25 cellular contexts compared by ENCODE assay signal in genomic region chr3:46660003-46660402, GRCh38. TPM values are rescaled to one million over a fixed set of nuclear protein-coding genes. Genes with fewer than 3 reads are reported as not detected.
DNase-seq lines count a peak whose midpoint lies in the region; ATAC-seq and TF ChIP-seq lines count a peak whose summit lies in the region.
"Had no signal": no experiment of that assay in that cellular context is flagged by ENCODE, and none has a peak within 500 bp of the region (broad histone marks: within the 10 kb centered on the region; RNA-seq: fewer than 3 reads in every experiment).

No MANE protein-coding gene starts in this region.

- H3K27me3 ChIP-seq in right atrium auricular region (no peaks in the 10 kb centered on the region), heart left ventricle (no peaks in the 10 kb centered on the region), adipocyte (replicated peaks; ENCODE audit: control insufficient read depth, insufficient read depth, low read length) (peaks cover 15% of the 10 kb centered on the region)
- H3K27me3 ChIP-seq: foreskin keratinocyte had no signal

- TF ChIP-seq POLR2A in heart left ventricle (IDR thresholded peaks at IDR 0.05), result no peak

- no peak overlapping the region for H3K4me3 ChIP-seq in right atrium auricular region
- H3K4me3 ChIP-seq in heart left ventricle, result no peak overlapping the region
- H3K4me3 ChIP-seq in adipocyte (ENCODE audit: low read length), result no peak overlapping the region
- H3K4me3 ChIP-seq: sigmoid colon, thoracic aorta had no signal

- peak; percentile 34 for DNase-seq in right atrium auricular region (ENCODE audit: low spot score)
- DNase-seq in heart left ventricle, result no peak
- DNase-seq in adipocyte (ENCODE audit: low read depth), result peak; percentile 9
- peak; percentile 42 for DNase-seq in kidney tubule cell (ENCODE audit: low spot score)
- no peak for DNase-seq in NCI-H526 treated with DMSO at 0.1 percent for 48 hours (lab: John Stamatoyannopoulos, UW)
- no peak for DNase-seq in NCI-H1105 treated with DMSO at 0.1 percent for 48 hours (lab: John Stamatoyannopoulos, UW)
- DNase-seq: activated naive CD4-positive, alpha-beta T cell; DMS53; kidney glomerular epithelial cell; naive thymus-derived CD8-positive, alpha-beta T cell; NCI-H1092 treated with DMSO at 0.1 percent for 48 hours; NCI-H748 treated with DMSO at 0.1 percent for 48 hours; stimulated activated naive B cell treated with anti-CD40 and anti-IgM and Interleukin-4, amounts not matched to agents 10 μg/mL and 1 μg/mL and 100 μg/mL, for 72 hours; T-helper 17 cell had no signal

- ATAC-seq in heart left ventricle (no peak), HG03460 (IDR thresholded peaks at IDR 0.05; ENCODE audit: unreplicated experiment) (no peak), GM19035 (IDR thresholded peaks at IDR 0.05; ENCODE audit: unreplicated experiment) (no peak)
- ATAC-seq: naive thymus-derived CD8-positive, alpha-beta T cell; T-helper 17 cell had no signal

- H3K9me3 ChIP-seq in right atrium auricular region, result no peaks in the 10 kb centered on the region
- no peaks in the 10 kb centered on the region for H3K9me3 ChIP-seq in heart left ventricle
- no peaks in the 10 kb centered on the region for H3K9me3 ChIP-seq in adipocyte (ENCODE audit: control insufficient read depth, low read length)
- H3K9me3 ChIP-seq: sigmoid colon, thoracic aorta had no signal

- H3K36me3 ChIP-seq in right atrium auricular region (no peaks in the 10 kb centered on the region), heart left ventricle (no peaks in the 10 kb centered on the region), adipocyte (ENCODE audit: control insufficient read depth, insufficient read depth, low read length, severe bottlenecking) (no peaks in the 10 kb centered on the region)
- H3K36me3 ChIP-seq: sigmoid colon, thoracic aorta had no signal

- no peak overlapping the region for H3K9ac ChIP-seq in adipocyte (ENCODE audit: low read length)

- H3K4me1 ChIP-seq in right atrium auricular region (peaks cover 0 to 32% of the 10 kb centered on the region in 2 donors), heart left ventricle (peaks cover 0 to 50% (median 28%) of the 10 kb centered on the region in 12 donors), adipocyte (ENCODE audit: control insufficient read depth, insufficient read depth, low read length) (peaks cover 45% of the 10 kb centered on the region)

- WGBS in heart left ventricle, 4 donors, result 53 to 84% (median 83%) methylated on average over 2 to 6 of the region's 6 CpGs

- TF ChIP-seq CTCF in right atrium auricular region (IDR thresholded peaks at IDR 0.05), result no peak
- TF ChIP-seq CTCF in heart left ventricle (IDR thresholded peaks at IDR 0.05), result no peak

- intact Hi-C loops in heart left ventricle (cut with DNase I), result loop anchor here in 1 of 10 donors (5.0 to 10.0 kb wide), 2 partner anchors 95 to 232 kb away; partner anchors contain the start of gene LRRC2

- H3K27ac ChIP-seq in right atrium auricular region, result no peak overlapping the region
- H3K27ac ChIP-seq in heart left ventricle, result peak overlapping the region in 1 of 12 donors; percentile 90
- H3K27ac ChIP-seq: epithelial cell of prostate, foreskin keratinocyte, sigmoid colon, thoracic aorta had no signal

RNA-seq across cellular contexts. Expression of gene ALS2CL, which starts 33.5 kb away (rescaled TPM):
- 10 to 100 TPM in 1 of 2 donors, 1 to 10 TPM in 1; 8.3 to 12.5 TPM for total RNA-seq in right atrium auricular region
- total RNA-seq in heart left ventricle, result 10 to 100 TPM; 11.8 to 40.7 (median 25.4) TPM
- polyA plus RNA-seq in heart left ventricle, result 10 to 100 TPM; 12.4 to 37.1 TPM

RNA-seq across cellular contexts. Expression of gene TMIE, which starts 41.2 kb away (rescaled TPM):
- total RNA-seq in right atrium auricular region (not detected), heart left ventricle (under 1 TPM in 8 of 9 donors, not detected in 1; 0.47 to 0.95 (median 0.61) TPM)
- under 1 TPM; 0.46 to 0.69 TPM for polyA plus RNA-seq in heart left ventricle
- total RNA-seq: foreskin keratinocyte, LHCN-M2, thoracic aorta had no signal
- polyA plus RNA-seq: foreskin keratinocyte had no signal

RNA-seq across cellular contexts. Expression of gene FAM240A, which starts 47.7 kb away (rescaled TPM):
- not detected for total RNA-seq in right atrium auricular region
- not detected for total RNA-seq in heart left ventricle
- not detected for polyA plus RNA-seq in heart left ventricle
- total RNA-seq: cardiac septum; CD4-positive, alpha-beta T cell; dermis microvascular lymphatic vessel endothelial cell; foreskin keratinocyte; H7; LHCN-M2; naive thymus-derived CD8-positive, alpha-beta T cell; sigmoid colon; T-helper 17 cell; thoracic aorta had no signal
- polyA plus RNA-seq: foreskin keratinocyte; naive thymus-derived CD8-positive, alpha-beta T cell; sigmoid colon had no signal

RNA-seq across cellular contexts. Expression of gene PRSS50, which starts 57.7 kb away (rescaled TPM):
- total RNA-seq in right atrium auricular region, result under 1 TPM in 1 of 2 donors, not detected in 1; 0.12 TPM
- total RNA-seq in heart left ventricle, result under 1 TPM in 7 of 9 donors, not detected in 2; 0.23 to 0.65 (median 0.35) TPM
- under 1 TPM; 0.06 to 0.46 TPM for polyA plus RNA-seq in heart left ventricle
- total RNA-seq: CD4-positive, alpha-beta T cell; dermis microvascular lymphatic vessel endothelial cell; foreskin keratinocyte; LHCN-M2; naive thymus-derived CD8-positive, alpha-beta T cell; T-helper 17 cell had no signal
- polyA plus RNA-seq: foreskin keratinocyte had no signal

Comparison
In these comparisons a context has a peak if more than half of its experiments do, and no peak if none do; other contexts are left out.
1. DNase-seq: peak in right atrium auricular region (single experiment), adipocyte (single experiment) and kidney tubule cell (single experiment); none in heart left ventricle (0 of 5), NCI-H526 treated with DMSO at 0.1 percent for 48 hours (single experiment) and NCI-H1105 treated with DMSO at 0.1 percent for 48 hours (single experiment).